Comparison of ENCODE assay signal across 30 cellular contexts in the genomic region with DNA sequence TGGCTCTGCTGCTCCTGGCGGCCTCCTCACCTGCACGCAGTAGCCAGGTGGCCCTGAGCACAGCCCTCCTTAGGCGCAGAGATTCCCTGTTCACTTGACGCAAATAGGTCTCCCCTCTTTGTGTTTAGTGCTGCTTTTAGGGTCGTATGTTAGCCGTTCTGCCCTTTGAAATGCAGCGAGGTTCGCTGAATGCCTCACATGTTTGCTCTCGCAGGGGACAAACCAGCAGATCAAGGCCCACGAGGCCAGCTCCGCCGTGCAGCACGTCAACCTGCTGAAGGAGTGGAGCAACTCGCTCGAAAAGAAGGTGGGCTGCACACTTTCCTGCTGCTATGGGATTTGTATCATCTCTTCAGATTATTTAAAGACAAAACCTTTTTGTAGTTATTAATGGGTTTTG. TPM values are rescaled to one million over a fixed set of nuclear protein-coding genes. Genes with fewer than 3 reads are reported as not detected.
"Had no signal": no experiment of that assay in that cellular context is flagged by ENCODE, and none has a peak within 500 bp of the region (broad histone marks: within the 10 kb centered on the region; RNA-seq: fewer than 3 reads in every experiment).

No MANE protein-coding gene starts in this region.

- H3K9me3 ChIP-seq: colonic mucosa, gastroesophageal sphincter, heart right ventricle, left ventricle myocardium inferior, lower lobe of right lung, mucosa of descending colon, neutrophil, prostate gland, right atrium auricular region, testis, tibial artery, upper lobe of right lung, uterus had no signal

- H3K4me1 ChIP-seq: colonic mucosa, lower lobe of right lung, prostate gland, right atrium auricular region, testis, tibial artery, upper lobe of right lung, uterus had no signal

- H3K4me2 ChIP-seq: smooth muscle cell had no signal

- H3K36me3 ChIP-seq: colonic mucosa, prostate gland, uterus had no signal

- ATAC-seq: esophagus mucosa; gastroesophageal sphincter; heart right ventricle; left colon; lower lobe of right lung; mucosa of descending colon; natural killer cell treated with Interleukin-12 subunit alpha and Interleukin-12 subunit beta and Interleukin-15 and Interleukin-18, amount 100 ng/mL, for 72 hours; sciatic nerve; upper lobe of right lung had no signal

- H3K27ac ChIP-seq: colonic mucosa, epithelial cell of prostate, gastroesophageal sphincter, heart right ventricle, left ventricle myocardium inferior, lower lobe of right lung, neutrophil, prostate gland, right atrium auricular region, testis, tibial artery, upper lobe of right lung, uterus had no signal

- H3K27me3 ChIP-seq: colonic mucosa, gastroesophageal sphincter, heart right ventricle, neutrophil, right atrium auricular region, testis, tibial artery, upper lobe of right lung, uterus had no signal

- DNase-seq: colonic mucosa; effector CD8-positive, alpha-beta T cell; endodermal cell; heart right ventricle; hypothalamus; kidney glomerular epithelial cell; left colon; left ventricle myocardium inferior; lower lobe of right lung; mucosa of descending colon; naive B cell; stimulated activated CD4-positive, alpha-beta T cell treated with anti-CD3 and anti-CD28 coated beads, Interleukin-12 subunit alpha, Interleukin-12 subunit beta, amount 100 ng/mL, for 4 hours; stimulated activated CD4-positive, alpha-beta T cell treated with anti-CD3 and anti-CD28 coated beads, Interleukin-1b, Interleukin-23, amount 100 ng/mL, for 48 hours; stimulated activated CD4-positive, alpha-beta T cell treated with anti-CD3 and anti-CD28 coated beads, Interleukin-4, amount 100 ng/mL, for 1 hour; stimulated activated CD8-positive, alpha-beta memory T cell treated with anti-CD3 and anti-CD28 coated beads, Interleukin-4, amount 100 ng/mL, for 48 hours; stimulated activated naive CD4-positive, alpha-beta T cell; substantia nigra; testis; tibial artery; upper lobe of right lung; uterus had no signal

- H3K4me3 ChIP-seq: colonic mucosa, gastroesophageal sphincter, heart right ventricle, left ventricle myocardium inferior, lower lobe of right lung, mucosa of descending colon, prostate gland, right atrium auricular region, smooth muscle cell, testis, tibial artery, upper lobe of right lung, uterus had no signal

RNA-seq across cellular contexts. Expression of gene AMN, which starts 31.4 kb away (rescaled TPM):
- total RNA-seq: left ventricle myocardium inferior had no signal
